Comparison of ENCODE assay signal across 13 cellular contexts in genomic region chr12:107400686-107401447, GRCh38.
DNase-seq lines count a peak whose midpoint lies in the region; ATAC-seq, FAIRE-seq and TF ChIP-seq lines count a peak whose summit lies in the region.
"Had no signal": no experiment of that assay in that cellular context is flagged by ENCODE, and none has a peak within 500 bp of the region (broad histone marks: within the 10 kb centered on the region; RNA-seq: fewer than 3 reads in every experiment).

No MANE protein-coding gene starts in this region.

- no peak overlapping the region for H3K4me3 ChIP-seq in K562
- H3K4me3 ChIP-seq: spleen had no signal

- H3K4me2 ChIP-seq in K562 (ENCODE audit: insufficient read depth, low read length), result no peak overlapping the region

- H3K9ac ChIP-seq in K562 (ENCODE audit: insufficient read depth in 1 of 2, low read depth in 2 of 2, low read length in 2 of 2), result no peak overlapping the region

- CTCF ChIA-PET in K562 (lab: Yijun Ruan, JAX; ENCODE audit: low intra/inter-chr PET ratio), result interaction anchor here (1.0 to 1.1 kb wide), 2 partner anchors 269 to 274 kb away, joined by 3 read pairs; no protein-coding TSS in a partner anchor

- no peak for TF ChIP-seq CTCF in K562 (IDR thresholded peaks at IDR 0.05 in 2 of 3, conservative IDR thresholded peaks at IDR 0.05 in 1 of 3; ENCODE audit: insufficient read depth in 2 of 3, low read depth in 1 of 3, low read length in 3 of 3)

- peaks cover 0 to 3% of the 10 kb centered on the region in 2 experiments; a peak in 1 of 5 replicates for H3K27me3 ChIP-seq in K562 (ENCODE audit: control insufficient read depth in 2 of 2, insufficient read depth in 2 of 2, low read length in 2 of 2)
- H3K27me3 ChIP-seq: spleen had no signal

- no peaks in the 10 kb centered on the region for H3K9me3 ChIP-seq in K562 (replicated peaks; ENCODE audit: control insufficient read depth, insufficient read depth, low read depth, low read length)
- H3K9me3 ChIP-seq: spleen had no signal

- H3K27ac ChIP-seq in K562 (ENCODE audit: extremely low read depth, low read depth, low read length), result no peak overlapping the region

- intact Hi-C loops in K562 (cut with micrococcal nuclease), result loop anchor here (10.0 kb wide), 1 partner anchor 204 kb away; no protein-coding TSS in a partner anchor

- no peak for TF ChIP-seq RAD21 in K562 (CRISPR knock-in tag; conservative IDR thresholded peaks at IDR 0.05 in 1 of 2, IDR thresholded peaks at IDR 0.05 in 1 of 2)

- in situ Hi-C loops in K562 (cut with MboI), result loop anchor here (10.0 kb wide), 1 partner anchor 266 kb away; no protein-coding TSS in a partner anchor

- no TSS peak for BruUV-seq in K562 (replicated peaks; lab: Mats Ljungman, UMichigan)

- ATAC-seq in K562 (no peak), GM18520 (IDR thresholded peaks at IDR 0.05; ENCODE audit: unreplicated experiment) (no peak), HG02678 (IDR thresholded peaks at IDR 0.05; ENCODE audit: unreplicated experiment) (no peak)

- no peaks in the 10 kb centered on the region for H3K79me2 ChIP-seq in K562 (ENCODE audit: control insufficient read depth, insufficient read depth, low read length)

- no peak for TF ChIP-seq EP300 in K562 (IDR thresholded peaks at IDR 0.05; ENCODE audit: low read length)

- no peaks in the 10 kb centered on the region for H3K4me1 ChIP-seq in K562 (replicated peaks in 1 of 2; ENCODE audit: control insufficient read depth in 2 of 2, insufficient read depth in 2 of 2, low read length in 2 of 2)

- WGBS in K562 (ENCODE audit: insufficient coverage, low coverage, missing lambda C conversion rate), result 2% methylated on average over 14 of the region's 14 CpGs

- H4K20me1 ChIP-seq in K562 (replicated peaks; ENCODE audit: control insufficient read depth, insufficient read depth, low read length), result peaks cover 3% of the 10 kb centered on the region; the same call in 1 of the 2 replicates

- FAIRE-seq in K562 (lab: Jason Lieb, UNC), result no peak
- FAIRE-seq: H54 had no signal

- no peak for TF ChIP-seq POLR2A in K562 (conservative IDR thresholded peaks at IDR 0.05)

- peak; percentile 26 for DNase-seq in SIG-M5 treated with dmso at 0.1 percent for 504 hours (lab: John Stamatoyannopoulos, UW; ENCODE audit: unreplicated experiment)
- no peak for DNase-seq in SIG-M5 (lab: John Stamatoyannopoulos, UW)
- peak; percentile 39 for DNase-seq in NCI-H2081 treated with DMSO at 0.1 percent for 48 hours (lab: John Stamatoyannopoulos, UW)
- DNase-seq in K562 (ENCODE audit: extremely low read depth in 1 of 4, low spot score in 3 of 4), result no peak
- peak; percentile 46 for DNase-seq in pons (ENCODE audit: low spot score)
- no peak for DNase-seq in DMS79 treated with DMSO at 0.1 percent for 48 hours (lab: John Stamatoyannopoulos, UW)
- DNase-seq: activated naive CD4-positive, alpha-beta T cell; mesendoderm; spleen; stimulated activated naive CD4-positive, alpha-beta T cell had no signal

- no peaks in the 10 kb centered on the region for H3K36me3 ChIP-seq in K562 (ENCODE audit: control insufficient read depth, insufficient read depth, low read length)
- H3K36me3 ChIP-seq: spleen had no signal

- POLR2A ChIA-PET in K562 (lab: Yijun Ruan, JAX), result interaction anchor here (0.6 kb wide), 1 partner anchor 27 kb away, joined by 3 read pairs; no protein-coding TSS in a partner anchor

- no peak overlapping the region for H2AFZ ChIP-seq in K562 (ENCODE audit: low read depth, low read length)

- no peaks in the 10 kb centered on the region for H3K9me1 ChIP-seq in K562 (ENCODE audit: control insufficient read depth, insufficient read depth, low read length)

TF ChIP-seq in K562, 482 proteins besides CTCF, POLR2A, EP300 and RAD21:
- TF ChIP-seq CEBPG (CRISPR knock-in tag; IDR thresholded peaks at IDR 0.05), result no peak
- TF ChIP-seq CEBPG (tag; conservative IDR thresholded peaks at IDR 0.05 in 1 of 2, IDR thresholded peaks at IDR 0.05 in 1 of 2), result peak in 1 of 2 experiments; percentile 31; a peak in 2 of 4 replicates
- no peak for TF ChIP-seq NR2C1 (IDR thresholded peaks at IDR 0.05)
- TF ChIP-seq NR2C1 (tag; IDR thresholded peaks at IDR 0.05), result no peak
- peak; percentile 47; the same call in 1 of the 2 replicates for TF ChIP-seq CEBPB (tag; IDR thresholded peaks at IDR 0.05)
TF ChIP-seq in K562: peak in this region for 2.

Comparison
In these comparisons a context has a peak if more than half of its experiments do, and no peak if none do; other contexts are left out.
1. DNase-seq: peak in SIG-M5 treated with dmso at 0.1 percent for 504 hours (single experiment), NCI-H2081 treated with DMSO at 0.1 percent for 48 hours (single experiment) and pons (single experiment); none in SIG-M5 (single experiment), K562 (0 of 4) and DMS79 treated with DMSO at 0.1 percent for 48 hours (single experiment).